Comparison of ENCODE assay signal across 1 cellular context in genomic region chrX:69523314-69523713, GRCh38.
TF ChIP-seq lines count a peak whose summit lies in the region.

No MANE protein-coding gene starts in this region.

TF ChIP-seq in GM23338, 12 proteins besides CTCF, POLR2A, EP300 and RAD21 (continued from another document):
- TF ChIP-seq ZNF462 (CRISPR knock-in tag; IDR thresholded peaks at IDR 0.05): no peak
- TF ChIP-seq ZNF114 (CRISPR knock-in tag; IDR thresholded peaks at IDR 0.05): no peak
- no peak for TF ChIP-seq REST (IDR thresholded peaks at IDR 0.05; ENCODE audit: unreplicated experiment)
- TF ChIP-seq JUNB (IDR thresholded peaks at IDR 0.05; ENCODE audit: unreplicated experiment): no peak
- no peak for TF ChIP-seq STAT1 (IDR thresholded peaks at IDR 0.05; ENCODE audit: unreplicated experiment)
- no peak for TF ChIP-seq NANOG (IDR thresholded peaks at IDR 0.05; ENCODE audit: borderline replicate concordance)
- TF ChIP-seq CREB1 (CRISPR knock-in tag; IDR thresholded peaks at IDR 0.05; ENCODE audit: low read depth): no peak
- no peak for TF ChIP-seq ETS1 (IDR thresholded peaks at IDR 0.05)
- no peak for TF ChIP-seq ZNF331 (CRISPR knock-in tag; IDR thresholded peaks at IDR 0.05; ENCODE audit: low read depth)
- no peak for TF ChIP-seq POLR2AphosphoS5 (IDR thresholded peaks at IDR 0.05; ENCODE audit: low read depth)
- no peak for TF ChIP-seq EZH2phosphoT487 (IDR thresholded peaks at IDR 0.05; ENCODE audit: unreplicated experiment)
